8 cellular contexts compared by ENCODE assay signal in the genomic region with DNA sequence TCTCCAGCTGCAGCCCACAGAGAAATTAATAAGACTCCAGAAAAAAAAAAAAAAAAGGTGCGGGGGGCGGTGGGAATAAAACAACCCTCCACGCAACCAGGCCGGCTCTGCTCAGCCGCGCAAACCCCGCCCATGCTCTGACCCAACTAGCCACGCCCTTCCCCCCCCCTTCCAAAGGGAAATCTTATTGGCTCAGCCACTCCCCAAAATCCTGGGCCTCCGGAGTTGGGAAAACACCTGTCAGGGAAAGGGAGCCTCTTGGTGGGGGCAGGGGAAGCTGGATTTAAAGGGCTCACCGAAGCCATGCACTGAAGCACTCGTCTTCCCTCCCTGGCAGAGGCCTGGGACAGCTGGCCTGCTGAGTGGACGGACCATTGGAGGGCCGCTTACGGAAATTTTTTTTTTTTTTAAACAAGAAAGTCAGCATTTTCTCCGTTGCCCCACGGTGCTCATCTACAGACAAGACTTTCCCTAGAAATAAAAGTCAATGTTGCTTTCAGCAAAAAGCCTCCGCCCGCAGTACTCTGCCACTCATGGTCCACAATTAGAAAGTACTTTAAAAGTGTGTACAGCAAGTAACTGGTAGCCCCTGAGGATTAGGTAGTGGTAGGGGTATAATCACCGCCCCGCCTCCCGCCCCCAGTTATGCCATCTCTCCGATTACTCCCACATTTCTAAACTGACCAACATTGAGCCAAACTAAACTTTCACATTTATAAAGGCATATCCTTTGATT. TPM values are rescaled to one million over a fixed set of nuclear protein-coding genes. Genes with fewer than 3 reads are reported as not detected.
DNase-seq lines count a peak whose midpoint lies in the region; ATAC-seq, FAIRE-seq and TF ChIP-seq lines count a peak whose summit lies in the region.

No MANE protein-coding gene starts in this region.

- DNase-seq in CD8-positive, alpha-beta memory T cell = no peak
- peak; percentile 55 for DNase-seq in NCI-H1105 (lab: John Stamatoyannopoulos, UW)
- peak; percentile 19 for DNase-seq in bronchial epithelial cell (ENCODE audit: low read depth)
- peak in 1 of 2 donors; percentile 11 for DNase-seq in left colon
- DNase-seq in stomach = peak; percentile 35
- DNase-seq in NK-92 (lab: John Stamatoyannopoulos, UW; ENCODE audit: unreplicated experiment) = no peak
- DNase-seq in activated T-cell treated with anti-CD3 and anti-CD28 coated beads for 4 hours = no peak

- H3K36me3 Mint-ChIP-seq in CD8-positive, alpha-beta memory T cell = peaks cover 0 to 2% (median 0%) of the 10 kb centered on the region in 3 donors

- POLR2A ChIA-PET in CD8-positive, alpha-beta memory T cell (lab: Charles Lee) = no interaction called here

- H3K4me3 ChIP-seq in CD8-positive, alpha-beta memory T cell (ENCODE audit: low read length) = no peak overlapping the region
- peak overlapping the region; percentile 48 for H3K4me3 ChIP-seq in bronchial epithelial cell (ENCODE audit: low read depth, low read length)
- H3K4me3 ChIP-seq in stomach = peak overlapping the region; percentile 63 to 86 (median 70)

- ATAC-seq in left colon (peak; percentile 53), GM19395 (IDR thresholded peaks at IDR 0.05; ENCODE audit: unreplicated experiment) (no peak)

- peaks cover 3 to 9% (median 4%) of the 10 kb centered on the region in 3 donors for H3K4me1 Mint-ChIP-seq in CD8-positive, alpha-beta memory T cell

- CTCF ChIA-PET in CD8-positive, alpha-beta memory T cell (lab: Charles Lee) = no interaction called here

- no peak for TF ChIP-seq EP300 in stomach (IDR thresholded peaks at IDR 0.05)

- peak overlapping the region in 4 of 7 donors; percentile 1 to 57 (median 38) for H3K4me3 Mint-ChIP-seq in CD8-positive, alpha-beta memory T cell

- no peaks in the 10 kb centered on the region for H3K9me3 ChIP-seq in CD8-positive, alpha-beta memory T cell (ENCODE audit: low read length)
- H3K9me3 ChIP-seq in stomach = no peaks in the 10 kb centered on the region

- no peaks in the 10 kb centered on the region for H3K4me1 ChIP-seq in CD8-positive, alpha-beta memory T cell (ENCODE audit: insufficient read depth, low read length)
- peaks cover 0 to 39% (median 33%) of the 10 kb centered on the region in 4 donors for H3K4me1 ChIP-seq in stomach

- no peaks in the 10 kb centered on the region for H3K36me3 ChIP-seq in CD8-positive, alpha-beta memory T cell (ENCODE audit: insufficient read depth, low read length)
- H3K36me3 ChIP-seq in bronchial epithelial cell (ENCODE audit: control insufficient read depth, insufficient read depth, low read length) (no peaks in the 10 kb centered on the region), stomach (no peaks in the 10 kb centered on the region)

- FAIRE-seq in bronchial epithelial cell (lab: Jason Lieb, UNC) = no peak

- WGBS in stomach, 5 donors = 25 to 36% (median 26%) methylated on average over 21 to 22 of the region's 22 CpGs

- no peak overlapping the region for H3K27ac Mint-ChIP-seq in CD8-positive, alpha-beta memory T cell

- H3K9me3 Mint-ChIP-seq in CD8-positive, alpha-beta memory T cell = peaks cover 0 to 8% (median 7%) of the 10 kb centered on the region in 5 donors

- intact Hi-C loops in left colon (cut with DNase I, micrococcal nuclease) = no loop called here
- intact Hi-C loops in stomach (cut with DNase I; ENCODE audit: low total_unique reads) = no loop called here

- no peak overlapping the region for H3K27ac ChIP-seq in CD8-positive, alpha-beta memory T cell (ENCODE audit: low read depth, low read length)
- H3K27ac ChIP-seq in stomach = peak overlapping the region in 1 of 5 donors; percentile 44

- no peak for TF ChIP-seq POLR2A in stomach (IDR thresholded peaks at IDR 0.05)

- H3K27me3 ChIP-seq in CD8-positive, alpha-beta memory T cell (ENCODE audit: insufficient read depth, low read length, poor library complexity, severe bottlenecking) = peaks cover 5% of the 10 kb centered on the region
- H3K27me3 ChIP-seq in bronchial epithelial cell (ENCODE audit: control insufficient read depth, insufficient read depth, low read length) (peaks cover 17% of the 10 kb centered on the region), stomach (peaks cover 0 to 36% (median 31%) of the 10 kb centered on the region in 3 donors)

- H3K27me3 Mint-ChIP-seq in CD8-positive, alpha-beta memory T cell = peaks cover 32 to 42% of the 10 kb centered on the region in 2 donors

- TF ChIP-seq CTCF in bronchial epithelial cell (IDR thresholded peaks at IDR 0.05; ENCODE audit: insufficient read depth, low read length, severe bottlenecking) (no peak), stomach (IDR thresholded peaks at IDR 0.05) (no peak)

RNA-seq across cellular contexts. Expression of a gene that starts 0.7 kb away (rescaled TPM):
- not detected for total RNA-seq in CD8-positive, alpha-beta memory T cell
- polyA plus RNA-seq in CD8-positive, alpha-beta memory T cell = not detected
- total RNA-seq in bronchial epithelial cell (under 0.01 TPM in 2 replicates), left colon (under 1 TPM; 0.18 to 0.70 TPM), stomach (1 to 10 TPM in 2 of 5 donors, under 1 TPM in 2, not detected in 1; 0.45 to 2.5 (median 1.1) TPM)
- polyA plus RNA-seq in stomach = under 1 TPM; 0.12 to 0.15 (median 0.13) TPM

Comparison
In these comparisons a context has a peak if more than half of its experiments do, and no peak if none do; other contexts are left out.
1. DNase-seq: peak in NCI-H1105 (single experiment), bronchial epithelial cell (single experiment) and stomach (single experiment); none in CD8-positive, alpha-beta memory T cell (0 of 5), NK-92 (single experiment) and activated T-cell treated with anti-CD3 and anti-CD28 coated beads for 4 hours (single experiment).